17 cellular contexts compared by ENCODE assay signal in genomic region chr11:78344114-78344513, GRCh38.
DNase-seq lines count a peak whose midpoint lies in the region; ATAC-seq lines count a peak whose summit lies in the region.
"Had no signal": no experiment of that assay in that cellular context is flagged by ENCODE, and none has a peak within 500 bp of the region (broad histone marks: within the 10 kb centered on the region; RNA-seq: fewer than 3 reads in every experiment).

No MANE protein-coding gene starts in this region.

- peaks cover 41% of the 10 kb centered on the region for H3K36me3 Mint-ChIP-seq in activated naive CD4-positive, alpha-beta T cell treated with anti-CD3 and anti-CD28 coated beads, Interleukin-2, amount 10 ng/mL, durations not matched to agents 7 days and 5 days

- no peak overlapping the region for H3K27ac Mint-ChIP-seq in activated naive CD4-positive, alpha-beta T cell treated with anti-CD3 and anti-CD28 coated beads, Interleukin-2, amount 10 ng/mL, durations not matched to agents 7 days and 5 days

- DNase-seq in AG08395 (ENCODE audit: low spot score) (peak; percentile 18), HCEC 1CT (peak; percentile 29), RKO (ENCODE audit: low spot score) (peak; percentile 15)
- DNase-seq in activated naive CD4-positive, alpha-beta T cell treated with anti-CD3 and anti-CD28 coated beads, Interleukin-2, amount 10 ng/mL, durations not matched to agents 7 days and 5 days = no peak
- DNase-seq: AML-193, Caco-2, DMS53, GOT3, IMR-90, NCI-H1436 treated with DMSO at 0.1 percent for 48 hours, NCI-H345 had no signal

- no peaks in the 10 kb centered on the region for H3K27me3 Mint-ChIP-seq in activated naive CD4-positive, alpha-beta T cell treated with anti-CD3 and anti-CD28 coated beads, Interleukin-2, amount 10 ng/mL, durations not matched to agents 7 days and 5 days

- CTCF ChIA-PET in activated naive CD4-positive, alpha-beta T cell treated with anti-CD3 and anti-CD28 coated beads, Interleukin-2, amount 10 ng/mL, durations not matched to agents 7 days and 5 days (lab: Charles Lee) = no interaction called here

- peak overlapping the region; percentile 75 for H3K27ac ChIP-seq in cingulate gyrus (ENCODE audit: low read depth, low read length)

- peaks cover 7% of the 10 kb centered on the region for H3K9me3 Mint-ChIP-seq in activated naive CD4-positive, alpha-beta T cell treated with anti-CD3 and anti-CD28 coated beads, Interleukin-2, amount 10 ng/mL, durations not matched to agents 7 days and 5 days

- ATAC-seq in GM21576 (IDR thresholded peaks at IDR 0.05; ENCODE audit: unreplicated experiment) (no peak), GM18498 (IDR thresholded peaks at IDR 0.05; ENCODE audit: unreplicated experiment) (no peak), HG02884 (IDR thresholded peaks at IDR 0.05; ENCODE audit: unreplicated experiment) (no peak)
- ATAC-seq: GM12878, Right ventricle myocardium inferior had no signal

- H3K4me1 Mint-ChIP-seq in activated naive CD4-positive, alpha-beta T cell treated with anti-CD3 and anti-CD28 coated beads, Interleukin-2, amount 10 ng/mL, durations not matched to agents 7 days and 5 days = peaks cover 50% of the 10 kb centered on the region

- H3K4me3 Mint-ChIP-seq in activated naive CD4-positive, alpha-beta T cell treated with anti-CD3 and anti-CD28 coated beads, Interleukin-2, amount 10 ng/mL, durations not matched to agents 7 days and 5 days = no peak overlapping the region
